ENCODE assay signal across 8 cellular contexts in genomic region chr2:237699870-237700582, GRCh38.
DNase-seq lines count a peak whose midpoint lies in the region; ATAC-seq lines count a peak whose summit lies in the region.

No MANE protein-coding gene starts in this region.

- H3K4me1 Mint-ChIP-seq in activated CD4-positive, alpha-beta T cell treated with anti-CD3 and anti-CD28 coated beads, Interleukin-2, amount 10 ng/mL, durations not matched to agents 7 days and 5 days: peaks cover 97% of the 10 kb centered on the region
- H3K4me1 Mint-ChIP-seq in activated CD8-positive, alpha-beta T cell treated with anti-CD3 and anti-CD28 coated beads, Interleukin-2, amount 10 ng/mL, durations not matched to agents 7 days and 5 days (ENCODE audit: low read depth): peaks cover 96% of the 10 kb centered on the region
- peaks cover 80 to 100% of the 10 kb centered on the region in 2 donors for H3K4me1 Mint-ChIP-seq in stimulated activated naive B cell treated with anti-CD40 and anti-IgM and Interleukin-4, amounts not matched to agents 10 μg/mL and 1 μg/mL and 100 μg/mL, for 72 hours

- CTCF ChIA-PET in activated CD4-positive, alpha-beta T cell treated with anti-CD3 and anti-CD28 coated beads, Interleukin-2, amount 10 ng/mL, durations not matched to agents 7 days and 5 days (lab: Charles Lee): interaction anchor here (0.8 to 1.1 kb wide), 2 partner anchors 12 to 31 kb away, joined by 3 to 4 read pairs; no protein-coding TSS in a partner anchor
- CTCF ChIA-PET in activated CD8-positive, alpha-beta T cell treated with anti-CD3 and anti-CD28 coated beads, Interleukin-2, amount 10 ng/mL, durations not matched to agents 7 days and 5 days (lab: Charles Lee): interaction anchor here (0.9 to 6.7 kb wide), 6 partner anchors 12 to 45 kb away, joined by 3 to 79 read pairs (median 4); no protein-coding TSS in a partner anchor

- H3K27ac Mint-ChIP-seq in activated CD4-positive, alpha-beta T cell treated with anti-CD3 and anti-CD28 coated beads, Interleukin-2, amount 10 ng/mL, durations not matched to agents 7 days and 5 days: peak overlapping the region; percentile 84
- peak overlapping the region; percentile 89 for H3K27ac Mint-ChIP-seq in activated CD8-positive, alpha-beta T cell treated with anti-CD3 and anti-CD28 coated beads, Interleukin-2, amount 10 ng/mL, durations not matched to agents 7 days and 5 days
- peak overlapping the region; percentile 99 for H3K27ac Mint-ChIP-seq in stimulated activated naive B cell treated with anti-CD40 and anti-IgM and Interleukin-4, amounts not matched to agents 10 μg/mL and 1 μg/mL and 100 μg/mL, for 72 hours

- H3K4me3 Mint-ChIP-seq in activated CD4-positive, alpha-beta T cell treated with anti-CD3 and anti-CD28 coated beads, Interleukin-2, amount 10 ng/mL, durations not matched to agents 7 days and 5 days: peak overlapping the region; percentile 52
- peak overlapping the region; percentile 65 for H3K4me3 Mint-ChIP-seq in activated CD8-positive, alpha-beta T cell treated with anti-CD3 and anti-CD28 coated beads, Interleukin-2, amount 10 ng/mL, durations not matched to agents 7 days and 5 days
- H3K4me3 Mint-ChIP-seq in stimulated activated naive B cell treated with anti-CD40 and anti-IgM and Interleukin-4, amounts not matched to agents 10 μg/mL and 1 μg/mL and 100 μg/mL, for 72 hours: peak overlapping the region; percentile 85 to 91

- POLR2A ChIA-PET in activated CD4-positive, alpha-beta T cell treated with anti-CD3 and anti-CD28 coated beads, Interleukin-2, amount 10 ng/mL, durations not matched to agents 7 days and 5 days (lab: Charles Lee): no interaction called here
- POLR2A ChIA-PET in activated CD8-positive, alpha-beta T cell treated with anti-CD3 and anti-CD28 coated beads, Interleukin-2, amount 10 ng/mL, durations not matched to agents 7 days and 5 days (lab: Charles Lee): interaction anchor here (0.9 to 4.7 kb wide), 3 partner anchors 7 to 504 kb away, joined by 3 to 45 read pairs (median 13); no protein-coding TSS in a partner anchor

- H3K36me3 Mint-ChIP-seq in activated CD4-positive, alpha-beta T cell treated with anti-CD3 and anti-CD28 coated beads, Interleukin-2, amount 10 ng/mL, durations not matched to agents 7 days and 5 days (ENCODE audit: low read depth): peaks cover 43% of the 10 kb centered on the region
- peaks cover 33% of the 10 kb centered on the region for H3K36me3 Mint-ChIP-seq in activated CD8-positive, alpha-beta T cell treated with anti-CD3 and anti-CD28 coated beads, Interleukin-2, amount 10 ng/mL, durations not matched to agents 7 days and 5 days (ENCODE audit: low read depth)
- H3K36me3 Mint-ChIP-seq in stimulated activated naive B cell treated with anti-CD40 and anti-IgM and Interleukin-4, amounts not matched to agents 10 μg/mL and 1 μg/mL and 100 μg/mL, for 72 hours: peaks cover 34 to 53% of the 10 kb centered on the region in 2 donors

- no peaks in the 10 kb centered on the region for H3K9me3 Mint-ChIP-seq in activated CD4-positive, alpha-beta T cell treated with anti-CD3 and anti-CD28 coated beads, Interleukin-2, amount 10 ng/mL, durations not matched to agents 7 days and 5 days
- no peaks in the 10 kb centered on the region for H3K9me3 Mint-ChIP-seq in activated CD8-positive, alpha-beta T cell treated with anti-CD3 and anti-CD28 coated beads, Interleukin-2, amount 10 ng/mL, durations not matched to agents 7 days and 5 days (ENCODE audit: insufficient read depth)
- H3K9me3 Mint-ChIP-seq in stimulated activated naive B cell treated with anti-CD40 and anti-IgM and Interleukin-4, amounts not matched to agents 10 μg/mL and 1 μg/mL and 100 μg/mL, for 72 hours: peaks cover 4% of the 10 kb centered on the region in 2 donors

- no peaks in the 10 kb centered on the region for H3K27me3 Mint-ChIP-seq in activated CD4-positive, alpha-beta T cell treated with anti-CD3 and anti-CD28 coated beads, Interleukin-2, amount 10 ng/mL, durations not matched to agents 7 days and 5 days
- H3K27me3 Mint-ChIP-seq in activated CD8-positive, alpha-beta T cell treated with anti-CD3 and anti-CD28 coated beads, Interleukin-2, amount 10 ng/mL, durations not matched to agents 7 days and 5 days (ENCODE audit: low read depth): no peaks in the 10 kb centered on the region
- H3K27me3 Mint-ChIP-seq in stimulated activated naive B cell treated with anti-CD40 and anti-IgM and Interleukin-4, amounts not matched to agents 10 μg/mL and 1 μg/mL and 100 μg/mL, for 72 hours: no peaks in the 10 kb centered on the region

- ATAC-seq in activated CD8-positive, alpha-beta T cell treated with anti-CD3 and anti-CD28 coated beads, Interleukin-2, amount 10 ng/mL, durations not matched to agents 7 days and 5 days: no peak
- ATAC-seq in left lobe of liver (no peak), HG02852 (IDR thresholded peaks at IDR 0.05; ENCODE audit: unreplicated experiment) (no peak)
- no peak for ATAC-seq in stimulated activated naive B cell treated with anti-CD40 and anti-IgM and Interleukin-4, amounts not matched to agents 10 μg/mL and 1 μg/mL and 100 μg/mL, for 72 hours (replicated peaks)

- DNase-seq in activated CD4-positive, alpha-beta T cell treated with anti-CD3 and anti-CD28 coated beads, Interleukin-2, amount 10 ng/mL, durations not matched to agents 7 days and 5 days: no peak
- no peak for DNase-seq in activated CD4-positive, alpha-beta T cell treated with anti-CD3 and anti-CD28 coated beads for 4 hours
- DNase-seq in activated CD8-positive, alpha-beta T cell treated with anti-CD3 and anti-CD28 coated beads, Interleukin-2, amount 10 ng/mL, durations not matched to agents 7 days and 5 days: no peak
- peak; percentile 33 for DNase-seq in left lobe of liver (ENCODE audit: low spot score)
- DNase-seq in stimulated activated naive B cell treated with anti-CD40 and anti-IgM and Interleukin-4, amounts not matched to agents 10 μg/mL and 1 μg/mL and 100 μg/mL, for 72 hours: no peak
- DNase-seq in DMS153 (lab: John Stamatoyannopoulos, UW): no peak
- DNase-seq in stimulated activated CD8-positive, alpha-beta memory T cell treated with anti-CD3 and anti-CD28 coated beads, Interleukin-4, amount 100 ng/mL, for 48 hours: no peak
